In genomic region chr14:63045612-63046320, GRCh38 we compare ENCODE assay signal across 11 cellular contexts. TPM values are rescaled to one million over a fixed set of nuclear protein-coding genes. Genes with fewer than 3 reads are reported as not detected.
DNase-seq lines count a peak whose midpoint lies in the region; ATAC-seq and TF ChIP-seq lines count a peak whose summit lies in the region.
"Had no signal": no experiment of that assay in that cellular context is flagged by ENCODE, and none has a peak within 500 bp of the region (broad histone marks: within the 10 kb centered on the region; RNA-seq: fewer than 3 reads in every experiment).

No MANE protein-coding gene starts in this region.

- no peak overlapping the region for H3K18ac ChIP-seq in trophoblast cell (ENCODE audit: low read length)

- TF ChIP-seq CTCF in esophagus squamous epithelium (IDR thresholded peaks at IDR 0.05), result peak in 1 of 6 experiments; percentile 5

- POLR2A ChIA-PET in activated CD4-positive, alpha-beta T cell treated with anti-CD3 and anti-CD28 coated beads for 36 hours (lab: Charles Lee), result no interaction called here
- POLR2A ChIA-PET in activated CD4-positive, alpha-beta T cell treated with anti-CD3 and anti-CD28 coated beads, Interleukin-2, amount 10 ng/mL, durations not matched to agents 7 days and 5 days (lab: Charles Lee), result no interaction called here

- H4K8ac ChIP-seq in trophoblast cell (ENCODE audit: low read depth, low read length), result no peak overlapping the region

- no peak overlapping the region for H3K4ac ChIP-seq in trophoblast cell (ENCODE audit: low read depth, low read length)

- H3K4me1 ChIP-seq in esophagus squamous epithelium, result peaks cover 12 to 18% (median 18%) of the 10 kb centered on the region in 3 donors
- H3K4me1 ChIP-seq in trophoblast cell (ENCODE audit: control insufficient read depth in 1 of 2, insufficient read depth in 2 of 2, low read length in 2 of 2), result peaks cover 8 to 13% of the 10 kb centered on the region in 2 experiments

- DNase-seq in activated CD4-positive, alpha-beta T cell treated with anti-CD3 and anti-CD28 coated beads for 36 hours, result peak; percentile 14
- no peak for DNase-seq in activated CD4-positive, alpha-beta T cell treated with anti-CD3 and anti-CD28 coated beads, Interleukin-2, amount 10 ng/mL, durations not matched to agents 7 days and 5 days
- DNase-seq in NCI-H526 (lab: John Stamatoyannopoulos, UW), result peak; percentile 9 to 58
- DNase-seq in esophagus squamous epithelium (lab: John Stamatoyannopoulos, UW), result no peak
- peak; percentile 3 to 53 for DNase-seq in trophoblast cell
- no peak for DNase-seq in activated naive CD4-positive, alpha-beta T cell treated with anti-CD3 and anti-CD28 coated beads for 36 hours
- DNase-seq in AML-193 (lab: John Stamatoyannopoulos, UW), result no peak

- no peak overlapping the region for H4K12ac ChIP-seq in trophoblast cell (ENCODE audit: low read depth, low read length)

- no peak overlapping the region for H3K14ac ChIP-seq in trophoblast cell (ENCODE audit: low read length)

- no peak overlapping the region for H4K91ac ChIP-seq in trophoblast cell (ENCODE audit: low read depth, low read length)

- WGBS in esophagus squamous epithelium, 2 donors, result 0% methylated on average over 2 to 9 of the region's 70 CpGs
- no CpG with 5 or more reads among the region's 70 CpGs for WGBS in trophoblast cell (ENCODE audit: extremely low coverage, insufficient coverage, insufficient read length)

- H2BK12ac ChIP-seq in trophoblast cell (ENCODE audit: low read length), result no peak overlapping the region

- no peak overlapping the region for H3K23ac ChIP-seq in trophoblast cell (ENCODE audit: low read length)

- ATAC-seq in activated CD4-positive, alpha-beta T cell treated with anti-CD3 and anti-CD28 coated beads for 36 hours, result peak; percentile 33
- ATAC-seq in HG02938 (IDR thresholded peaks at IDR 0.05; ENCODE audit: unreplicated experiment), result no peak

- no peaks in the 10 kb centered on the region for H3K79me2 ChIP-seq in trophoblast cell (ENCODE audit: control insufficient read depth, insufficient read depth, low read length, poor library complexity)

- H3K27me3 Mint-ChIP-seq in activated CD4-positive, alpha-beta T cell treated with anti-CD3 and anti-CD28 coated beads for 36 hours, result peaks cover 36% of the 10 kb centered on the region
- H3K27me3 Mint-ChIP-seq in activated CD4-positive, alpha-beta T cell treated with anti-CD3 and anti-CD28 coated beads, Interleukin-2, amount 10 ng/mL, durations not matched to agents 7 days and 5 days, result peaks cover 53% of the 10 kb centered on the region
- H3K27me3 Mint-ChIP-seq in activated naive CD4-positive, alpha-beta T cell treated with anti-CD3 and anti-CD28 coated beads for 36 hours (ENCODE audit: low read depth), result peaks cover 36% of the 10 kb centered on the region

- CTCF ChIA-PET in activated CD4-positive, alpha-beta T cell treated with anti-CD3 and anti-CD28 coated beads for 36 hours (lab: Charles Lee), result no interaction called here
- CTCF ChIA-PET in activated CD4-positive, alpha-beta T cell treated with anti-CD3 and anti-CD28 coated beads, Interleukin-2, amount 10 ng/mL, durations not matched to agents 7 days and 5 days (lab: Charles Lee), result no interaction called here
- CTCF ChIA-PET in activated naive CD4-positive, alpha-beta T cell treated with anti-CD3 and anti-CD28 coated beads for 36 hours (lab: Charles Lee), result no interaction called here

- intact Hi-C loops in activated CD4-positive, alpha-beta T cell treated with anti-CD3 and anti-CD28 coated beads for 36 hours (cut with DNase I, micrococcal nuclease), result loop anchor here in 1 of 2 experiments (10.0 kb wide), 1 partner anchor 881 kb away; no protein-coding TSS in a partner anchor
- intact Hi-C loops in esophagus squamous epithelium (cut with DNase I), result no loop called here
- intact Hi-C loops in activated naive CD4-positive, alpha-beta T cell treated with anti-CD3 and anti-CD28 coated beads for 36 hours (cut with micrococcal nuclease), result loop anchor here (10.0 kb wide), 1 partner anchor 871 kb away; no protein-coding TSS in a partner anchor

- no peaks in the 10 kb centered on the region for H3K79me1 ChIP-seq in trophoblast cell (ENCODE audit: low read length)

- no peaks in the 10 kb centered on the region for H3K36me3 Mint-ChIP-seq in activated CD4-positive, alpha-beta T cell treated with anti-CD3 and anti-CD28 coated beads for 36 hours (ENCODE audit: low read depth)
- no peaks in the 10 kb centered on the region for H3K36me3 Mint-ChIP-seq in activated CD4-positive, alpha-beta T cell treated with anti-CD3 and anti-CD28 coated beads, Interleukin-2, amount 10 ng/mL, durations not matched to agents 7 days and 5 days (ENCODE audit: low read depth)
- H3K36me3 Mint-ChIP-seq in activated naive CD4-positive, alpha-beta T cell treated with anti-CD3 and anti-CD28 coated beads for 36 hours (ENCODE audit: low read depth), result no peaks in the 10 kb centered on the region
- H3K36me3 Mint-ChIP-seq: memory B cell had no signal

- H3K27ac Mint-ChIP-seq in activated CD4-positive, alpha-beta T cell treated with anti-CD3 and anti-CD28 coated beads for 36 hours, result no peak overlapping the region
- no peak overlapping the region for H3K27ac Mint-ChIP-seq in activated CD4-positive, alpha-beta T cell treated with anti-CD3 and anti-CD28 coated beads, Interleukin-2, amount 10 ng/mL, durations not matched to agents 7 days and 5 days
- H3K27ac Mint-ChIP-seq in activated naive CD4-positive, alpha-beta T cell treated with anti-CD3 and anti-CD28 coated beads for 36 hours, result no peak overlapping the region
- H3K27ac Mint-ChIP-seq: memory B cell had no signal

- H3K9me3 ChIP-seq in esophagus squamous epithelium (no peaks in the 10 kb centered on the region), trophoblast cell (ENCODE audit: insufficient read depth, low read depth, low read length) (peaks cover 2% of the 10 kb centered on the region)
- H3K9me3 ChIP-seq: SJSA1 had no signal

- H3K27me3 ChIP-seq in esophagus squamous epithelium (peaks cover 10 to 92% (median 20%) of the 10 kb centered on the region in 4 donors), trophoblast cell (ENCODE audit: insufficient read depth, low read length) (peaks cover 30% of the 10 kb centered on the region)
- H3K27me3 ChIP-seq: BLaER1 treated with 17β-estradiol and CSF1 and Interleukin-3, amounts not matched to agents 10 nM and 100 nM had no signal

- no peak overlapping the region for H3K9ac ChIP-seq in trophoblast cell (ENCODE audit: low read length)
- H3K9ac ChIP-seq: BLaER1 treated with 17β-estradiol and CSF1 and Interleukin-3, amounts not matched to agents 10 nM and 100 nM had no signal

- no peak for TF ChIP-seq POLR2A in esophagus squamous epithelium (IDR thresholded peaks at IDR 0.05)

- peak overlapping the region; percentile 2 to 61 (median 34) for H3K4me3 ChIP-seq in esophagus squamous epithelium
- H3K4me3 ChIP-seq in trophoblast cell (ENCODE audit: low read depth, low read length), result peak overlapping the region; percentile 64
- H3K4me3 ChIP-seq: BLaER1 treated with 17β-estradiol and CSF1 and Interleukin-3, amounts not matched to agents 10 nM and 100 nM; SJSA1 had no signal

- no peaks in the 10 kb centered on the region for H3K9me3 Mint-ChIP-seq in activated CD4-positive, alpha-beta T cell treated with anti-CD3 and anti-CD28 coated beads for 36 hours (ENCODE audit: low read depth)
- no peaks in the 10 kb centered on the region for H3K9me3 Mint-ChIP-seq in activated CD4-positive, alpha-beta T cell treated with anti-CD3 and anti-CD28 coated beads, Interleukin-2, amount 10 ng/mL, durations not matched to agents 7 days and 5 days
- no peaks in the 10 kb centered on the region for H3K9me3 Mint-ChIP-seq in activated naive CD4-positive, alpha-beta T cell treated with anti-CD3 and anti-CD28 coated beads for 36 hours
- H3K9me3 Mint-ChIP-seq: memory B cell had no signal

- H3K4me1 Mint-ChIP-seq in activated CD4-positive, alpha-beta T cell treated with anti-CD3 and anti-CD28 coated beads for 36 hours, result no peaks in the 10 kb centered on the region
- H3K4me1 Mint-ChIP-seq in activated CD4-positive, alpha-beta T cell treated with anti-CD3 and anti-CD28 coated beads, Interleukin-2, amount 10 ng/mL, durations not matched to agents 7 days and 5 days, result no peaks in the 10 kb centered on the region
- H3K4me1 Mint-ChIP-seq in activated naive CD4-positive, alpha-beta T cell treated with anti-CD3 and anti-CD28 coated beads for 36 hours (ENCODE audit: low read depth), result peaks cover 3% of the 10 kb centered on the region
- H3K4me1 Mint-ChIP-seq: memory B cell had no signal

- H3K36me3 ChIP-seq in esophagus squamous epithelium (no peaks in the 10 kb centered on the region), trophoblast cell (ENCODE audit: control insufficient read depth in 1 of 2, insufficient read depth in 2 of 2, low read length in 2 of 2) (no peaks in the 10 kb centered on the region)
- H3K36me3 ChIP-seq: BLaER1 treated with 17β-estradiol and CSF1 and Interleukin-3, amounts not matched to agents 10 nM and 100 nM; SJSA1 had no signal

- H2BK120ac ChIP-seq in trophoblast cell (ENCODE audit: insufficient read depth, low read length, poor library complexity), result no peak overlapping the region

- no peak overlapping the region for H3K4me3 Mint-ChIP-seq in activated CD4-positive, alpha-beta T cell treated with anti-CD3 and anti-CD28 coated beads for 36 hours
- no peak overlapping the region for H3K4me3 Mint-ChIP-seq in activated CD4-positive, alpha-beta T cell treated with anti-CD3 and anti-CD28 coated beads, Interleukin-2, amount 10 ng/mL, durations not matched to agents 7 days and 5 days
- H3K4me3 Mint-ChIP-seq in activated naive CD4-positive, alpha-beta T cell treated with anti-CD3 and anti-CD28 coated beads for 36 hours, result no peak overlapping the region
- H3K4me3 Mint-ChIP-seq: memory B cell had no signal

- no peak overlapping the region for H2AK5ac ChIP-seq in trophoblast cell (ENCODE audit: low read length)

- no peak overlapping the region for H2BK5ac ChIP-seq in trophoblast cell (ENCODE audit: low read depth, low read length, poor library complexity)

- peak overlapping the region; percentile 68 for H3K4me2 ChIP-seq in trophoblast cell (ENCODE audit: low read length)
- H3K4me2 ChIP-seq: BLaER1 treated with 17β-estradiol and CSF1 and Interleukin-3, amounts not matched to agents 10 nM and 100 nM had no signal

- H3K27ac ChIP-seq in esophagus squamous epithelium (no peak overlapping the region), trophoblast cell (ENCODE audit: low read depth, low read length) (no peak overlapping the region)
- H3K27ac ChIP-seq: BLaER1 treated with 17β-estradiol and CSF1 and Interleukin-3, amounts not matched to agents 10 nM and 100 nM; SJSA1 had no signal

- peak overlapping the region; percentile 30 for H2AFZ ChIP-seq in trophoblast cell (ENCODE audit: insufficient read depth, low read length, poor library complexity)

RNA-seq across cellular contexts. Expression of gene KCNH5, which starts 0.5 kb away (rescaled TPM):
- total RNA-seq in activated CD4-positive, alpha-beta T cell treated with anti-CD3 and anti-CD28 coated beads for 36 hours, result not detected
- total RNA-seq in activated CD4-positive, alpha-beta T cell treated with anti-CD3 and anti-CD28 coated beads, Interleukin-2, amount 10 ng/mL, durations not matched to agents 7 days and 5 days, result not detected
- total RNA-seq in esophagus squamous epithelium, result under 1 TPM in 2 of 4 donors, not detected in 2; under 0.01 to 0.06 TPM
- 0.03 TPM in 2 replicates for polyA plus RNA-seq in trophoblast cell (2013)
- not detected for total RNA-seq in activated naive CD4-positive, alpha-beta T cell treated with anti-CD3 and anti-CD28 coated beads for 36 hours
- total RNA-seq: SJSA1 had no signal

Comparison
In these comparisons a context has a peak if more than half of its experiments do, and no peak if none do; other contexts are left out.
1. DNase-seq: peak in activated CD4-positive, alpha-beta T cell treated with anti-CD3 and anti-CD28 coated beads for 36 hours (single experiment), NCI-H526 (2 of 2) and trophoblast cell (2 of 2); none in activated CD4-positive, alpha-beta T cell treated with anti-CD3 and anti-CD28 coated beads, Interleukin-2, amount 10 ng/mL, durations not matched to agents 7 days and 5 days (single experiment), esophagus squamous epithelium (single experiment), activated naive CD4-positive, alpha-beta T cell treated with anti-CD3 and anti-CD28 coated beads for 36 hours (single experiment) and AML-193 (0 of 2).